8 cellular contexts compared by ENCODE assay signal in genomic region chr6:97282238-97282725, GRCh38. TPM values are rescaled to one million over a fixed set of nuclear protein-coding genes. Genes with fewer than 3 reads are reported as not detected.
DNase-seq lines count a peak whose midpoint lies in the region; ATAC-seq and TF ChIP-seq lines count a peak whose summit lies in the region.

No MANE protein-coding gene starts in this region.

- WGBS in ectodermal cell, 2 experiments = 1 to 3% methylated on average over 12 to 13 of the region's 13 CpGs

- H3K9me2 ChIP-seq in HCT116 (ENCODE audit: insufficient read depth) (no peaks in the 10 kb centered on the region), OCI-LY7 (ENCODE audit: insufficient read depth, low read length) (no peaks in the 10 kb centered on the region)

- H3K79me2 ChIP-seq in HCT116 (ENCODE audit: insufficient read depth, low read length) (peaks cover 49% of the 10 kb centered on the region), OCI-LY7 (ENCODE audit: insufficient read depth, low read depth, low read length) (peaks cover 51% of the 10 kb centered on the region)

- H3K27ac ChIP-seq in HCT116 (ENCODE audit: low read depth, low read length) = peak overlapping the region; percentile 50
- peak overlapping the region; percentile 58 for H3K27ac ChIP-seq in OCI-LY7 (ENCODE audit: low read depth, low read length, poor library complexity, severe bottlenecking)
- H3K27ac ChIP-seq in ectodermal cell (ENCODE audit: insufficient read depth, low read depth, low read length, poor library complexity, severe bottlenecking) = peak overlapping the region; percentile 89
- peak overlapping the region; percentile 70 for H3K27ac ChIP-seq in naive thymus-derived CD4-positive, alpha-beta T cell (ENCODE audit: low read depth, low read length)

- ATAC-seq in HCT116 = peak; percentile 6; the same call in 1 of the 2 replicates
- ATAC-seq in naive thymus-derived CD4-positive, alpha-beta T cell = no peak

- H3K9me3 Mint-ChIP-seq in naive thymus-derived CD4-positive, alpha-beta T cell = peaks cover 0 to 4% (median 0%) of the 10 kb centered on the region in 11 donors

- peaks cover 18 to 20% of the 10 kb centered on the region in 2 experiments for H3K36me3 ChIP-seq in HCT116 (ENCODE audit: control insufficient read depth in 1 of 2, insufficient read depth in 2 of 2, low read length in 2 of 2)
- H3K36me3 ChIP-seq in OCI-LY7 (ENCODE audit: insufficient read depth, low read length) = peaks cover 49% of the 10 kb centered on the region
- no peaks in the 10 kb centered on the region for H3K36me3 ChIP-seq in ectodermal cell (ENCODE audit: control insufficient read depth, insufficient read depth, low read length)
- peaks cover 0 to 12% (median 0%) of the 10 kb centered on the region in 3 experiments for H3K36me3 ChIP-seq in naive thymus-derived CD4-positive, alpha-beta T cell (ENCODE audit: control insufficient read depth in 2 of 3, insufficient read depth in 3 of 3, low read length in 3 of 3)

- no peaks in the 10 kb centered on the region for H3K9me3 ChIP-seq in HCT116 (ENCODE audit: control insufficient read depth in 1 of 2, insufficient read depth in 1 of 2, low read depth in 1 of 2, low read length in 2 of 2)
- no peaks in the 10 kb centered on the region for H3K9me3 ChIP-seq in OCI-LY7 (ENCODE audit: low read length)
- no peaks in the 10 kb centered on the region for H3K9me3 ChIP-seq in ectodermal cell (ENCODE audit: control insufficient read depth, low read length)
- H3K9me3 ChIP-seq in naive thymus-derived CD4-positive, alpha-beta T cell (ENCODE audit: control insufficient read depth in 2 of 3, low read length in 3 of 3) = no peaks in the 10 kb centered on the region

- CTCF ChIA-PET in HCT116 (lab: Charles Lee) = no interaction called here
- CTCF ChIA-PET in OCI-LY7 (lab: Charles Lee; ENCODE audit: unreplicated experiment) = no interaction called here
- CTCF ChIA-PET in naive thymus-derived CD4-positive, alpha-beta T cell (lab: Charles Lee) = no interaction called here

- H3K9ac ChIP-seq in HCT116 (ENCODE audit: low read length) = peak overlapping the region; percentile 94

- DNase-seq in NCI-H82 (lab: John Stamatoyannopoulos, UW) = peak; percentile 60
- DNase-seq in NCI-H82 treated with DMSO at 0.1 percent for 48 hours (lab: John Stamatoyannopoulos, UW; ENCODE audit: unreplicated experiment) = no peak
- DNase-seq in HCT116 (ENCODE audit: low read depth, low spot score) = no peak
- peak; percentile 23 for DNase-seq in OCI-LY7 (ENCODE audit: low spot score)
- peak in 1 of 9 donors; percentile 3 for DNase-seq in naive thymus-derived CD4-positive, alpha-beta T cell
- no peak for DNase-seq in HuH-7.5 (ENCODE audit: low spot score)
- no peak for DNase-seq in activated gamma-delta T cell (lab: John Stamatoyannopoulos, UW)

- POLR2A ChIA-PET in HCT116 (lab: Charles Lee) = no interaction called here
- POLR2A ChIA-PET in OCI-LY7 (lab: Charles Lee) = interaction anchor here (0.7 to 2.4 kb wide), 6 partner anchors 11 to 754 kb away, joined by 4 to 14 read pairs (median 4); no protein-coding TSS in a partner anchor
- POLR2A ChIA-PET in naive thymus-derived CD4-positive, alpha-beta T cell (lab: Charles Lee) = interaction anchor here (0.5 kb wide), 1 partner anchor 358 kb away, joined by 4 read pairs; the partner anchor contains the start of gene KLHL32

- H3K27me3 Mint-ChIP-seq in naive thymus-derived CD4-positive, alpha-beta T cell = peaks cover 0 to 8% (median 0%) of the 10 kb centered on the region in 5 donors

- peak overlapping the region; percentile 80 for H3K4me2 ChIP-seq in HCT116 (ENCODE audit: low read length)
- H3K4me2 ChIP-seq in OCI-LY7 (ENCODE audit: low read length) = peak overlapping the region; percentile 92

- peak overlapping the region; percentile 54 to 91 (median 84) for H3K27ac Mint-ChIP-seq in naive thymus-derived CD4-positive, alpha-beta T cell

- H3K36me3 Mint-ChIP-seq in naive thymus-derived CD4-positive, alpha-beta T cell = peaks cover 5 to 13% (median 11%) of the 10 kb centered on the region in 5 donors

- BruUV-seq in HCT116 (replicated peaks; lab: Mats Ljungman, UMichigan) = no TSS peak
- no TSS peak for BruUV-seq in OCI-LY7 (replicated peaks; lab: Mats Ljungman, UMichigan)

- H3K4me3 ChIP-seq in HCT116 (replicated peaks in 1 of 2; ENCODE audit: low read depth in 1 of 2, low read length in 2 of 2) = peak overlapping the region; percentile 92 to 96
- peak overlapping the region; percentile 84 for H3K4me3 ChIP-seq in OCI-LY7 (ENCODE audit: low read depth, low read length, poor library complexity, severe bottlenecking)
- H3K4me3 ChIP-seq in ectodermal cell (ENCODE audit: insufficient read depth, low read depth, low read length) = peak overlapping the region; percentile 91
- H3K4me3 ChIP-seq in naive thymus-derived CD4-positive, alpha-beta T cell (ENCODE audit: low read length) = peak overlapping the region; percentile 90

- peak overlapping the region; percentile 90 to 98 (median 96) for H3K4me3 Mint-ChIP-seq in naive thymus-derived CD4-positive, alpha-beta T cell

- H3K4me1 ChIP-seq in HCT116 (ENCODE audit: control insufficient read depth in 1 of 2, insufficient read depth in 2 of 2, low read length in 2 of 2) (peaks cover 0 to 15% of the 10 kb centered on the region in 2 experiments), OCI-LY7 (ENCODE audit: insufficient read depth, low read length, poor library complexity, severe bottlenecking) (peaks cover 16% of the 10 kb centered on the region), ectodermal cell (ENCODE audit: control insufficient read depth, insufficient read depth, low read length) (peaks cover 3% of the 10 kb centered on the region)
- peaks cover 0 to 16% of the 10 kb centered on the region in 2 donors for H3K4me1 ChIP-seq in naive thymus-derived CD4-positive, alpha-beta T cell (ENCODE audit: control insufficient read depth in 2 of 2, insufficient read depth in 2 of 2, low read length in 2 of 2)

- TF ChIP-seq RAD21 in HCT116 (IDR thresholded peaks at IDR 0.05; ENCODE audit: low read depth) = no peak

- RAD21 ChIA-PET in HCT116 (lab: Charles Lee; ENCODE audit: low non-redundant PET in 1 of 2, low total read pairs in 2 of 2, uncharacterized antibody in 2 of 2, unreplicated experiment in 2 of 2) = interaction anchor here in 1 of 2 experiments (0.5 kb wide), 1 partner anchor 96 kb away, joined by 3 read pairs; no protein-coding TSS in a partner anchor

- TF ChIP-seq POLR2A in HCT116 (IDR thresholded peaks at IDR 0.05; ENCODE audit: borderline replicate concordance, extremely low read depth, insufficient read depth, insufficient read length) = no peak

- intact Hi-C loops in HCT116 (cut with micrococcal nuclease) = no loop called here
- intact Hi-C loops in OCI-LY7 (cut with micrococcal nuclease; ENCODE audit: unreplicated experiment) = loop anchor here (10.0 kb wide), 2 partner anchors 667 to 757 kb away; partner anchors contain the start of gene UFL1
- intact Hi-C loops in naive thymus-derived CD4-positive, alpha-beta T cell (cut with micrococcal nuclease) = loop anchor here (2.0 to 5.0 kb wide), 8 partner anchors 210 to 1705 kb away; partner anchors contain the start of genes FBXL4 (in 2 of the 2), GPR63 (in 2 of the 2), KLHL32 (in 1 of the 2) and MANEA (in 1 of the 2)

- H3K27me3 ChIP-seq in HCT116 (ENCODE audit: insufficient read depth, low read length) (no peaks in the 10 kb centered on the region), ectodermal cell (ENCODE audit: control insufficient read depth, insufficient read depth, low read length, poor library complexity, severe bottlenecking) (no peaks in the 10 kb centered on the region)
- H3K27me3 ChIP-seq in naive thymus-derived CD4-positive, alpha-beta T cell (ENCODE audit: control insufficient read depth in 2 of 2, insufficient read depth in 2 of 2, low read length in 2 of 2) = no peaks in the 10 kb centered on the region

- H4K20me1 ChIP-seq in HCT116 (ENCODE audit: insufficient read depth) (no peaks in the 10 kb centered on the region), OCI-LY7 (ENCODE audit: insufficient read depth, low read length) (peaks cover 14% of the 10 kb centered on the region; the same call in 1 of the 2 replicates)

- peak overlapping the region; percentile 91 for H2AFZ ChIP-seq in HCT116 (ENCODE audit: low read depth, low read length, poor library complexity, severe bottlenecking)
- H2AFZ ChIP-seq in OCI-LY7 (ENCODE audit: low read length) = peak overlapping the region; percentile 98

- peaks cover 6 to 42% (median 29%) of the 10 kb centered on the region in 7 donors for H3K4me1 Mint-ChIP-seq in naive thymus-derived CD4-positive, alpha-beta T cell

- TF ChIP-seq CTCF in HCT116 (IDR thresholded peaks at IDR 0.05 in 2 of 3, conservative IDR thresholded peaks at IDR 0.05 in 1 of 3; ENCODE audit: borderline replicate concordance in 1 of 3, insufficient read depth in 1 of 3, low read depth in 2 of 3, low read length in 2 of 3) (no peak), OCI-LY7 (conservative IDR thresholded peaks at IDR 0.05; ENCODE audit: low read length) (no peak)

TF ChIP-seq in HCT116, 20 proteins besides CTCF, POLR2A, EP300 and RAD21:
- no peak for TF ChIP-seq ZBTB33 (IDR thresholded peaks at IDR 0.05; ENCODE audit: extremely low read depth, insufficient replicate concordance, low read length)
- no peak for TF ChIP-seq ZFX (IDR thresholded peaks at IDR 0.05)

RNA-seq across cellular contexts. Expression of gene MMS22L, which starts 0.7 kb away (rescaled TPM):
- total RNA-seq in HCT116 (2021; ENCODE audit: unreplicated experiment) (44.1 TPM), OCI-LY7 (2022) (62.3 and 66.1 TPM in 2 replicates)
- 5.7 and 9.9 TPM in 2 replicates for polyA plus RNA-seq in HCT116 (2012)
- total RNA-seq in OCI-LY7 (2014; rRNA removed; shearing (Covaris generic)) = 44.3 and 50.2 TPM in 2 replicates
- 29.7 TPM for polyA plus RNA-seq in ectodermal cell (2013, experiment 1 of 4)
- polyA plus RNA-seq in ectodermal cell (2013, experiment 2 of 4) = 33.0 TPM
- polyA plus RNA-seq in ectodermal cell (2013, experiment 3 of 4) = 23.2 TPM
- 26.4 TPM for polyA plus RNA-seq in ectodermal cell (2013, experiment 4 of 4)
- total RNA-seq in naive thymus-derived CD4-positive, alpha-beta T cell = 10 to 100 TPM; 11.8 to 48.1 (median 12.9) TPM
- polyA plus RNA-seq in naive thymus-derived CD4-positive, alpha-beta T cell = 1 to 10 TPM; 4.0 to 4.5 TPM

Comparison
In these comparisons a context has a peak if more than half of its experiments do, and no peak if none do; other contexts are left out.
1. DNase-seq: peak in NCI-H82 (single experiment) and OCI-LY7 (single experiment); none in NCI-H82 treated with DMSO at 0.1 percent for 48 hours (single experiment), HCT116 (single experiment), HuH-7.5 (single experiment) and activated gamma-delta T cell (single experiment).
2. Peak in every context shown above with its lines, with median percentiles within 50 percentile points of each other: H3K27ac ChIP-seq and H3K4me3 ChIP-seq.